ENCODE assay signal across 1 cellular context in genomic region chr17:78742901-78743300, GRCh38.
TF ChIP-seq lines count a peak whose summit lies in the region.

No MANE protein-coding gene starts in this region.

TF ChIP-seq in HepG2, 621 proteins besides CTCF, POLR2A, EP300 and RAD21 (continued from another document):
- TF ChIP-seq THAP9 (CRISPR knock-in tag; IDR thresholded peaks at IDR 0.05; ENCODE audit: borderline replicate concordance) (no peak), KLF6 (CRISPR knock-in tag; IDR thresholded peaks at IDR 0.05) (no peak), CEBPG (CRISPR knock-in tag; IDR thresholded peaks at IDR 0.05) (0 out of 2 replicates have a peak, but pooled peaks have one; percentile 11)
TF ChIP-seq in HepG2: peak in this region for 2.
